40 cellular contexts compared by ENCODE assay signal in genomic region chr1:240917976-240918375, GRCh38.
"Had no signal": no experiment of that assay in that cellular context is flagged by ENCODE, and none has a peak within 500 bp of the region (broad histone marks: within the 10 kb centered on the region; RNA-seq: fewer than 3 reads in every experiment).

No MANE protein-coding gene starts in this region.

- H3K36me3 ChIP-seq: adrenal gland, ascending aorta, brain microvascular endothelial cell, breast epithelium, cardiac muscle cell had no signal

- FAIRE-seq: astrocyte, bronchial epithelial cell had no signal

- H3K4me1 Mint-ChIP-seq: activated naive CD4-positive, alpha-beta T cell treated with anti-CD3 and anti-CD28 coated beads, Interleukin-2, amount 10 ng/mL, durations not matched to agents 7 days and 5 days; activated naive CD4-positive, alpha-beta T cell treated with anti-CD3 and anti-CD28 coated beads, Interleukin-2, amount 50 U/mL, for 24 hours; activated naive CD8-positive, alpha-beta T cell treated with anti-CD3 and anti-CD28 coated beads for 36 hours; activated naive CD8-positive, alpha-beta T cell treated with anti-CD3 and anti-CD28 coated beads, Interleukin-2, amount 10 ng/mL, durations not matched to agents 7 days and 5 days; activated naive CD8-positive, alpha-beta T cell treated with anti-CD3 and anti-CD28 coated beads, Interleukin-2, amount 50 U/mL, for 24 hours; activated T-helper 17 cell treated with anti-CD3 and anti-CD28 coated beads, Interleukin-2, amount 50 U/mL, for 72 hours; brain; central memory CD8-positive, alpha-beta T cell had no signal

- H3K27me3 ChIP-seq: adrenal gland, ascending aorta, body of pancreas, brain microvascular endothelial cell, breast epithelium, cardiac muscle cell had no signal

- H3K4me3 Mint-ChIP-seq: activated naive CD4-positive, alpha-beta T cell treated with anti-CD3 and anti-CD28 coated beads for 36 hours; activated naive CD4-positive, alpha-beta T cell treated with anti-CD3 and anti-CD28 coated beads, Interleukin-2, amount 10 ng/mL, durations not matched to agents 7 days and 5 days; activated naive CD4-positive, alpha-beta T cell treated with anti-CD3 and anti-CD28 coated beads, Interleukin-2, amount 50 U/mL, for 24 hours; activated naive CD8-positive, alpha-beta T cell; activated naive CD8-positive, alpha-beta T cell treated with anti-CD3 and anti-CD28 coated beads for 36 hours; activated naive CD8-positive, alpha-beta T cell treated with anti-CD3 and anti-CD28 coated beads, Interleukin-2, amount 10 ng/mL, durations not matched to agents 7 days and 5 days; activated naive CD8-positive, alpha-beta T cell treated with anti-CD3 and anti-CD28 coated beads, Interleukin-2, amount 50 U/mL, for 24 hours; activated T-cell treated with anti-CD3 and anti-CD28 coated beads, Interleukin-2, amount 50 U/mL, for 24 hours; activated T-cell treated with anti-CD3 and anti-CD28 coated beads, Interleukin-2, amount 50 U/mL, for 4 hours; activated T-cell treated with anti-CD3 and anti-CD28 coated beads, Interleukin-2, amount 50 U/mL, for 72 hours; activated T-helper 1 cell treated with anti-CD3 and anti-CD28 coated beads, Interleukin-12 subunit alpha, Interleukin-12 subunit beta, Interleukin-2, Interleukin-4 antibody, amounts not matched to agents 30 ng/mL and 10 ng/mL and 1 ng/mL, durations not matched to agents 14 hours and 24 hours and 36 hours; activated T-helper 17 cell treated with anti-CD3 and anti-CD28 coated beads, Interleukin-2, amount 50 U/mL, for 72 hours; brain; central memory CD8-positive, alpha-beta T cell had no signal

- H3K27ac ChIP-seq: adrenal gland, ascending aorta, body of pancreas, brain microvascular endothelial cell, breast epithelium, cardiac muscle cell had no signal

- ATAC-seq: activated naive CD4-positive, alpha-beta T cell treated with anti-CD3 and anti-CD28 coated beads, Interleukin-2, amount 50 U/mL, for 72 hours; activated naive CD8-positive, alpha-beta T cell treated with anti-CD3 and anti-CD28 coated beads, Interleukin-2, amount 50 U/mL, for 24 hours; activated T-cell treated with anti-CD3 and anti-CD28 coated beads, Interleukin-2, amount 50 U/mL, for 4 hours; activated T-cell treated with anti-CD3 and anti-CD28 coated beads, Interleukin-2, amount 50 U/mL, for 72 hours; activated T-helper 17 cell treated with anti-CD3 and anti-CD28 coated beads, Interleukin-2, amount 50 U/mL, for 72 hours; body of pancreas had no signal

- DNase-seq: activated effector memory CD4-positive, alpha-beta T cell treated with anti-CD3 and anti-CD28 coated beads, Interleukin-2, amount 50 U/mL, for 16 hours; activated effector memory CD4-positive, alpha-beta T cell treated with Interleukin-2 at 50 U/mL for 16 hours; activated gamma-delta T cell; activated gamma-delta T cell treated with Interleukin-2 at 50 U/mL for 16 hours; activated naive CD4-positive, alpha-beta T cell; activated naive CD4-positive, alpha-beta T cell treated with anti-CD3 and anti-CD28 coated beads for 36 hours; activated naive CD4-positive, alpha-beta T cell treated with anti-CD3 and anti-CD28 coated beads, Interleukin-2, amount 10 ng/mL, durations not matched to agents 7 days and 5 days; activated naive CD4-positive, alpha-beta T cell treated with anti-CD3 and anti-CD28 coated beads, Interleukin-2, amount 50 U/mL, for 16 hours; activated naive CD4-positive, alpha-beta T cell treated with Interleukin-2 at 50 U/mL for 16 hours; activated naive CD8-positive, alpha-beta T cell treated with anti-CD3 and anti-CD28 coated beads for 36 hours; activated naive CD8-positive, alpha-beta T cell treated with anti-CD3 and anti-CD28 coated beads, Interleukin-2, amount 10 ng/mL, durations not matched to agents 7 days and 5 days; activated naive CD8-positive, alpha-beta T cell treated with anti-CD3 and anti-CD28 coated beads, Interleukin-2, amount 50 U/mL, for 24 hours; activated T-cell treated with anti-CD3 and anti-CD28 coated beads, Interleukin-2, amount 50 U/mL, for 1 hour; activated T-cell treated with anti-CD3 and anti-CD28 coated beads, Interleukin-2, amount 50 U/mL, for 24 hours; activated T-cell treated with anti-CD3 and anti-CD28 coated beads, Interleukin-2, amount 50 U/mL, for 4 hours; activated T-cell treated with anti-CD3 and anti-CD28 coated beads, Interleukin-2, amount 50 U/mL, for 48 hours; activated T-cell treated with anti-CD3 and anti-CD28 coated beads, Interleukin-2, amount 50 U/mL, for 72 hours; adrenal gland; amniotic stem cell; amygdala; anterior cingulate cortex; aorta; body of pancreas; brain microvascular endothelial cell; caudate nucleus; central memory CD4-positive, alpha-beta T cell; cerebellar nuclear complex had no signal

- H3K4me1 ChIP-seq: adrenal gland, ascending aorta, body of pancreas, breast epithelium had no signal

- H3K4me3 ChIP-seq: adrenal gland, ascending aorta, body of pancreas, breast epithelium, cardiac muscle cell had no signal

- H3K27me3 Mint-ChIP-seq: activated naive CD4-positive, alpha-beta T cell treated with anti-CD3 and anti-CD28 coated beads, Interleukin-2, amount 10 ng/mL, durations not matched to agents 7 days and 5 days; activated naive CD4-positive, alpha-beta T cell treated with anti-CD3 and anti-CD28 coated beads, Interleukin-2, amount 50 U/mL, for 24 hours; activated naive CD8-positive, alpha-beta T cell; activated naive CD8-positive, alpha-beta T cell treated with anti-CD3 and anti-CD28 coated beads for 36 hours; activated naive CD8-positive, alpha-beta T cell treated with anti-CD3 and anti-CD28 coated beads, Interleukin-2, amount 10 ng/mL, durations not matched to agents 7 days and 5 days; activated naive CD8-positive, alpha-beta T cell treated with anti-CD3 and anti-CD28 coated beads, Interleukin-2, amount 50 U/mL, for 24 hours; activated T-cell treated with anti-CD3 and anti-CD28 coated beads, Interleukin-2, amount 50 U/mL, for 24 hours; activated T-helper 17 cell treated with anti-CD3 and anti-CD28 coated beads, Interleukin-2, amount 50 U/mL, for 72 hours; central memory CD8-positive, alpha-beta T cell had no signal

- H3K9me3 ChIP-seq: adrenal gland, ascending aorta, body of pancreas had no signal

- H3K36me3 Mint-ChIP-seq: activated naive CD4-positive, alpha-beta T cell treated with anti-CD3 and anti-CD28 coated beads, Interleukin-2, amount 10 ng/mL, durations not matched to agents 7 days and 5 days; activated naive CD4-positive, alpha-beta T cell treated with anti-CD3 and anti-CD28 coated beads, Interleukin-2, amount 50 U/mL, for 24 hours; activated naive CD8-positive, alpha-beta T cell; activated naive CD8-positive, alpha-beta T cell treated with anti-CD3 and anti-CD28 coated beads for 36 hours; activated naive CD8-positive, alpha-beta T cell treated with anti-CD3 and anti-CD28 coated beads, Interleukin-2, amount 10 ng/mL, durations not matched to agents 7 days and 5 days had no signal

- H3K27ac Mint-ChIP-seq: activated naive CD4-positive, alpha-beta T cell treated with anti-CD3 and anti-CD28 coated beads for 36 hours; activated naive CD4-positive, alpha-beta T cell treated with anti-CD3 and anti-CD28 coated beads, Interleukin-2, amount 10 ng/mL, durations not matched to agents 7 days and 5 days; activated naive CD4-positive, alpha-beta T cell treated with anti-CD3 and anti-CD28 coated beads, Interleukin-2, amount 50 U/mL, for 24 hours; activated naive CD4-positive, alpha-beta T cell treated with anti-CD3 and anti-CD28 coated beads, Interleukin-2, amount 50 U/mL, for 72 hours; activated naive CD8-positive, alpha-beta T cell; activated naive CD8-positive, alpha-beta T cell treated with anti-CD3 and anti-CD28 coated beads for 36 hours; activated naive CD8-positive, alpha-beta T cell treated with anti-CD3 and anti-CD28 coated beads, Interleukin-2, amount 10 ng/mL, durations not matched to agents 7 days and 5 days; activated naive CD8-positive, alpha-beta T cell treated with anti-CD3 and anti-CD28 coated beads, Interleukin-2, amount 50 U/mL, for 24 hours; activated T-cell treated with anti-CD3 and anti-CD28 coated beads, Interleukin-2, amount 50 U/mL, for 24 hours; activated T-cell treated with anti-CD3 and anti-CD28 coated beads, Interleukin-2, amount 50 U/mL, for 72 hours; activated T-helper 1 cell treated with anti-CD3 and anti-CD28 coated beads, Interleukin-12 subunit alpha, Interleukin-12 subunit beta, Interleukin-2, Interleukin-4 antibody, amounts not matched to agents 30 ng/mL and 10 ng/mL and 1 ng/mL, durations not matched to agents 14 hours and 24 hours and 36 hours; activated T-helper 17 cell treated with anti-CD3 and anti-CD28 coated beads, Interleukin-2, amount 50 U/mL, for 72 hours; activated T-helper 2 cell treated with anti-CD3 and anti-CD28 coated beads, Interferon-gamma antibody, Interleukin-2, Interleukin-4, amounts not matched to agents 10 μg/mL and 5 μg/mL and 100 μg/mL, durations not matched to agents 14 hours and 24 hours and 36 hours; brain had no signal
